In the genomic region with DNA sequence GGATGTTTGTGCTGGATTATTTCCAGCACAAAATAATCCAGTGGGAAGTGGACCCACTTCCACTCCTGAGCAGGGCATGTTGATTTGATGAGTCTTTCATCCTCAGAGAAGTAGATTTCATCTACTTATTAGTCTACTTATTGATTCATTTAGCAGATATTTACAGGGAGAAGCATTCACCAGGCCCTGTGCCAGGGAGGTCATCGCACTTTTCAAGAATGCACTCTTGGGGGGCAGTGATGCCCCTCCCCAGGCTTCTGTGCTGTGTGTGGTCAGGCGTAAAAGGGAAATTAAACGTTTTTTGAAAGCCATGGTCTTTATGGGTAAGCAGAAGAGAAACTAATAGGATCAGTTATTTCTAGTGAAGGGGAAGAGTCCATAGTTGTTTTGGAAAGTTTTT, we compare ENCODE assay signal across 17 cellular contexts.
DNase-seq lines count a peak whose midpoint lies in the region; ATAC-seq and TF ChIP-seq lines count a peak whose summit lies in the region.
"Had no signal": no experiment of that assay in that cellular context is flagged by ENCODE, and none has a peak within 500 bp of the region (broad histone marks: within the 10 kb centered on the region; RNA-seq: fewer than 3 reads in every experiment).

No MANE protein-coding gene starts in this region.

- H3K4me3 Mint-ChIP-seq in stimulated activated effector memory CD8-positive, alpha-beta T cell treated with anti-CD3 and anti-CD28 coated beads, Interleukin-12 subunit alpha, Interleukin-12 subunit beta, amount 100 ng/mL, for 72 hours: no peak overlapping the region
- H3K4me3 Mint-ChIP-seq: CD4-positive, alpha-beta T cell; H9 had no signal

- H3K9ac ChIP-seq in IMR-90 (ENCODE audit: low read depth, low read length) (no peak overlapping the region), colonic mucosa (ENCODE audit: low read depth in 2 of 2, low read length in 2 of 2) (no peak overlapping the region)
- H3K9ac ChIP-seq: BLaER1 treated with 17β-estradiol and CSF1 and Interleukin-3, amounts not matched to agents 10 nM and 100 nM had no signal

- H2AK5ac ChIP-seq in IMR-90 (ENCODE audit: low read depth, low read length): no peak overlapping the region

- H2BK20ac ChIP-seq in IMR-90 (ENCODE audit: low read depth, low read length): no peak overlapping the region

- no peak overlapping the region for H3K56ac ChIP-seq in IMR-90 (ENCODE audit: extremely low read depth, insufficient read depth, low read length)

- H3K36me3 Mint-ChIP-seq in stimulated activated effector memory CD8-positive, alpha-beta T cell treated with anti-CD3 and anti-CD28 coated beads, Interleukin-12 subunit alpha, Interleukin-12 subunit beta, amount 100 ng/mL, for 72 hours: no peaks in the 10 kb centered on the region

- H3K14ac ChIP-seq in IMR-90 (replicated peaks; ENCODE audit: low read depth, low read length): no peak overlapping the region

- no peak for ATAC-seq in IMR-90 (ENCODE audit: low read depth)
- no peak for ATAC-seq in stimulated activated effector memory CD8-positive, alpha-beta T cell treated with anti-CD3 and anti-CD28 coated beads, Interleukin-12 subunit alpha, Interleukin-12 subunit beta, amount 100 ng/mL, for 72 hours
- ATAC-seq: HepG2 had no signal

- TF ChIP-seq RAD21 in IMR-90 (IDR thresholded peaks at IDR 0.05; ENCODE audit: low read length): no peak

- H3K79me1 ChIP-seq in IMR-90 (ENCODE audit: low read depth in 1 of 2, low read length in 2 of 2): no peaks in the 10 kb centered on the region

- H3K4me1 Mint-ChIP-seq in stimulated activated effector memory CD8-positive, alpha-beta T cell treated with anti-CD3 and anti-CD28 coated beads, Interleukin-12 subunit alpha, Interleukin-12 subunit beta, amount 100 ng/mL, for 72 hours: no peaks in the 10 kb centered on the region

- H3K27me3 ChIP-seq in BJ (ENCODE audit: control insufficient read depth, insufficient read depth, low read length) (no peaks in the 10 kb centered on the region), IMR-90 (ENCODE audit: control insufficient read depth, insufficient read depth, low read length) (no peaks in the 10 kb centered on the region), SJSA1 (replicated peaks) (no peaks in the 10 kb centered on the region), hepatocyte (no peaks in the 10 kb centered on the region), ovary (no peaks in the 10 kb centered on the region), colonic mucosa (no peaks in the 10 kb centered on the region)
- H3K27me3 ChIP-seq: BLaER1 treated with 17β-estradiol and CSF1 and Interleukin-3, amounts not matched to agents 10 nM and 100 nM had no signal

- no peak overlapping the region for H3K27ac Mint-ChIP-seq in stimulated activated effector memory CD8-positive, alpha-beta T cell treated with anti-CD3 and anti-CD28 coated beads, Interleukin-12 subunit alpha, Interleukin-12 subunit beta, amount 100 ng/mL, for 72 hours
- H3K27ac Mint-ChIP-seq: CD4-positive, alpha-beta T cell had no signal

- no peaks in the 10 kb centered on the region for H3K9me2 ChIP-seq in hepatocyte (replicated peaks; ENCODE audit: insufficient read depth)

- TF ChIP-seq POLR2A in IMR-90 (IDR thresholded peaks at IDR 0.05; ENCODE audit: low read depth, low read length) (no peak), ovary (IDR thresholded peaks at IDR 0.05) (no peak)

- no peak overlapping the region for H2BK15ac ChIP-seq in IMR-90 (ENCODE audit: low read depth, low read length)

- dilution Hi-C loops in IMR-90 (cut with HindIII; ENCODE audit: low sequenced_read_pairs, unreplicated experiment): no loop called here

- H3K4ac ChIP-seq in IMR-90 (ENCODE audit: low read depth, low read length): no peak overlapping the region

- in situ Hi-C loops in IMR-90 (cut with MboI; ENCODE audit: low sequenced_read_pairs): no loop called here

- H3K36me3 ChIP-seq in BJ (ENCODE audit: control insufficient read depth, insufficient read depth, low read length) (no peaks in the 10 kb centered on the region), IMR-90 (ENCODE audit: control insufficient read depth, insufficient read depth, low read length) (no peaks in the 10 kb centered on the region), SJSA1 (no peaks in the 10 kb centered on the region), hepatocyte (replicated peaks; ENCODE audit: insufficient read depth, low read depth) (no peaks in the 10 kb centered on the region), ovary (no peaks in the 10 kb centered on the region), colonic mucosa (no peaks in the 10 kb centered on the region)
- H3K36me3 ChIP-seq: BLaER1 treated with 17β-estradiol and CSF1 and Interleukin-3, amounts not matched to agents 10 nM and 100 nM had no signal

- peaks cover 3% of the 10 kb centered on the region; the same call in 1 of the 2 replicates for H3K9me1 ChIP-seq in IMR-90 (ENCODE audit: insufficient read depth, low read length)

- POLR2A ChIA-PET in BJ (lab: Charles Lee): interaction anchor here (0.9 kb wide), 1 partner anchor 9 kb away, joined by 5 read pairs; no protein-coding TSS in a partner anchor
- POLR2A ChIA-PET in IMR-90 (lab: Charles Lee; ENCODE audit: unreplicated experiment): no interaction called here

- H3K9me3 ChIP-seq in IMR-90 (ENCODE audit: control insufficient read depth, insufficient read depth, low read length) (peaks cover 4% of the 10 kb centered on the region; the same call in 1 of the 2 replicates), SJSA1 (replicated peaks) (no peaks in the 10 kb centered on the region), hepatocyte (ENCODE audit: low read depth) (no peaks in the 10 kb centered on the region), ovary (no peaks in the 10 kb centered on the region), colonic mucosa (no peaks in the 10 kb centered on the region)

- no peaks in the 10 kb centered on the region for H4K20me1 ChIP-seq in IMR-90 (ENCODE audit: insufficient read depth, low read length)
- no peaks in the 10 kb centered on the region for H4K20me1 ChIP-seq in hepatocyte (ENCODE audit: insufficient read depth, poor library complexity, severe bottlenecking)
- H4K20me1 ChIP-seq: BLaER1 treated with 17β-estradiol and CSF1 and Interleukin-3, amounts not matched to agents 10 nM and 100 nM had no signal

- CTCF ChIA-PET in BJ (lab: Yijun Ruan, JAX) (interaction anchor here (1.1 to 2.2 kb wide), 2 partner anchors 21 to 96 kb away, joined by 3 to 8 read pairs; no protein-coding TSS in a partner anchor), IMR-90 (lab: Yijun Ruan, JAX) (no interaction called here)

- peak overlapping the region; percentile 48; the same call in 1 of the 2 replicates for H2BK120ac ChIP-seq in IMR-90 (ENCODE audit: low read depth, low read length)

- H3K27ac ChIP-seq in IMR-90 (ENCODE audit: insufficient read depth, low read length) (no peak overlapping the region), SJSA1 (peak overlapping the region; percentile 47), hepatocyte (peak overlapping the region; percentile 69), ovary (no peak overlapping the region), colonic mucosa (no peak overlapping the region)
- H3K27ac ChIP-seq: 22Rv1; BLaER1 treated with 17β-estradiol and CSF1 and Interleukin-3, amounts not matched to agents 10 nM and 100 nM had no signal

- H3K4me3 ChIP-seq in BJ (ENCODE audit: low read depth, low read length) (no peak overlapping the region), IMR-90 (ENCODE audit: insufficient read depth, low read depth, low read length) (no peak overlapping the region), SJSA1 (no peak overlapping the region), hepatocyte (no peak overlapping the region), ovary (no peak overlapping the region), colonic mucosa (no peak overlapping the region)
- H3K4me3 ChIP-seq: BLaER1 treated with 17β-estradiol and CSF1 and Interleukin-3, amounts not matched to agents 10 nM and 100 nM had no signal

- no peak overlapping the region for H2BK5ac ChIP-seq in IMR-90 (ENCODE audit: low read depth, low read length, poor library complexity, severe bottlenecking)

- WGBS in IMR-90 (ENCODE audit: extremely low coverage in 2 of 2, insufficient read length in 1 of 2), 2 experiments: no CpG with 5 or more reads among the region's 3 CpGs
- WGBS in hepatocyte (ENCODE audit: low lambda C conversion rate, missing lambda C conversion rate): 45% methylated on average over 3 of the region's 3 CpGs
- 38 to 53% (median 41%) methylated on average over 3 of the region's 3 CpGs for WGBS in ovary, 3 donors

- H3K79me2 ChIP-seq in hepatocyte: no peaks in the 10 kb centered on the region

- TF ChIP-seq CTCF in BJ (IDR thresholded peaks at IDR 0.05; ENCODE audit: insufficient read depth, low read depth, low read length): no peak
- TF ChIP-seq CTCF in IMR-90 (conservative IDR thresholded peaks at IDR 0.05; ENCODE audit: low read depth, low read length): no peak
- TF ChIP-seq CTCF in hepatocyte (IDR thresholded peaks at IDR 0.05; ENCODE audit: poor library complexity): no peak
- no peak for TF ChIP-seq CTCF in ovary (IDR thresholded peaks at IDR 0.05)
- no peak for TF ChIP-seq CTCF in colonic mucosa (IDR thresholded peaks at IDR 0.05)

- no TSS peak for BruUV-seq in IMR-90 (replicated peaks; lab: Mats Ljungman, UMichigan)

- intact Hi-C loops in IMR-90 (cut with micrococcal nuclease): no loop called here
- intact Hi-C loops in ovary (cut with DNase I): no loop called here
- intact Hi-C loops in colonic mucosa (cut with DNase I): no loop called here

- no peak overlapping the region; the same call in 1 of the 2 replicates for H3K18ac ChIP-seq in IMR-90 (ENCODE audit: low read depth, low read length)

- no peak overlapping the region for H2AFZ ChIP-seq in IMR-90 (replicated peaks; ENCODE audit: low read length, poor library complexity)
- H2AFZ ChIP-seq in hepatocyte: no peak overlapping the region

- H4K91ac ChIP-seq in IMR-90 (ENCODE audit: insufficient read depth, low read depth, low read length): no peak overlapping the region

- H3K4me2 ChIP-seq in IMR-90 (ENCODE audit: low read depth, low read length): no peak overlapping the region
- H3K4me2 ChIP-seq in hepatocyte: no peak overlapping the region

- no peak overlapping the region for H3K23ac ChIP-seq in IMR-90 (ENCODE audit: low read depth, low read length)

- no peak overlapping the region for H4K5ac ChIP-seq in IMR-90 (ENCODE audit: low read depth, low read length)

- DNase-seq in BJ (ENCODE audit: low read depth) (peak; percentile 37), IMR-90 (no peak), SJSA1 (ENCODE audit: low read depth in 1 of 2, low spot score in 2 of 2) (peak in 1 of 2 experiments; percentile 19), hepatocyte (ENCODE audit: low spot score) (no peak), ovary (no peak), colonic mucosa (no peak)
- DNase-seq in stimulated activated effector memory CD8-positive, alpha-beta T cell treated with anti-CD3 and anti-CD28 coated beads, Interleukin-12 subunit alpha, Interleukin-12 subunit beta, amount 100 ng/mL, for 72 hours (ENCODE audit: low spot score in 2 of 2): no peak
- no peak for DNase-seq in activated naive CD4-positive, alpha-beta T cell (lab: John Stamatoyannopoulos, UW)
- DNase-seq: Calu3; CD4-positive, alpha-beta T cell; DMS79; GDM1; GOT3; H9 had no signal

- H3K9me3 Mint-ChIP-seq in stimulated activated effector memory CD8-positive, alpha-beta T cell treated with anti-CD3 and anti-CD28 coated beads, Interleukin-12 subunit alpha, Interleukin-12 subunit beta, amount 100 ng/mL, for 72 hours: peaks cover 7% of the 10 kb centered on the region
- H3K9me3 Mint-ChIP-seq: CD4-positive, alpha-beta T cell had no signal

- H2AK9ac ChIP-seq in IMR-90 (replicated peaks; ENCODE audit: low read depth, low read length, poor library complexity): no peak overlapping the region

- H3K4me1 ChIP-seq in IMR-90 (ENCODE audit: control insufficient read depth, insufficient read depth, low read length): no peaks in the 10 kb centered on the region; the same call in 1 of the 2 replicates
- H3K4me1 ChIP-seq in SJSA1 (replicated peaks): peaks cover 22% of the 10 kb centered on the region
- peaks cover 10% of the 10 kb centered on the region for H3K4me1 ChIP-seq in hepatocyte (ENCODE audit: insufficient read depth)
- no peaks in the 10 kb centered on the region for H3K4me1 ChIP-seq in ovary (ENCODE audit: insufficient read depth)
- no peaks in the 10 kb centered on the region for H3K4me1 ChIP-seq in colonic mucosa

- TF ChIP-seq EP300 in ovary (IDR thresholded peaks at IDR 0.05): no peak

- H4K8ac ChIP-seq in IMR-90 (ENCODE audit: low read depth in 2 of 2, low read length in 2 of 2): peak overlapping the region in 1 of 2 experiments; percentile 2; a peak in 1 of 4 replicates

Comparison
In these comparisons a context has a peak if more than half of its experiments do, and no peak if none do; other contexts are left out.
1. H3K27ac ChIP-seq: peak in SJSA1 (single experiment) and hepatocyte (single experiment); none in IMR-90 (single experiment), ovary (0 of 2) and colonic mucosa (single experiment).